ENCODE assay signal across 24 cellular contexts in the genomic region with DNA sequence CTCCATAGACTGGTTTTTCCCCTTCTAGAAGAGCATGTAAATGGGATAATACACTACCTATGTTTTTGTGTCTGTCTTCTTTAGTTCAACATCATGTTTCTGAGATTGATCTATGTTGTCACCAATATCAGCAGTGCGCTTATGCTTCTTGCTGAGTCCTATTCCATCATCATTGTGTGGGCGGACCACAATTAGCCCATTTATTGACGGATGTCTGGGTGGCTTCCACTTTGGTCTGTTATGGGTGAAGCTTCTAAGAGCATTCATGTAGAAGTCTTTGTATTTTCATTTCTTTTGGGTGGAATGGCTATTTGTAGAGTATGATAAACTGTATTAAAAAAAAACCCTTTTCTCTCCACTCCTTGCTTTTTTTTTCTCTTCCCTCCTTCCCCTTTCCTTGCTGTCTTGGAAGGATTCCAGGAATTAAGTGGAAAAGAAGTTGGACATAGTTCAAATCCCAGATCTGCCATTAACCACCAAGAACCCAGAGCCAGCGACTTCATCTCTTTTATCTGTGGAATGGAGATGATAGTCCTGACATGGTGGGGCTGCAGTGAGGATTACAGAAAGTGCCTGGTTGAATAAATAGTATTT. TPM values are rescaled to one million over a fixed set of nuclear protein-coding genes. Genes with fewer than 3 reads are reported as not detected.
DNase-seq lines count a peak whose midpoint lies in the region; ATAC-seq and TF ChIP-seq lines count a peak whose summit lies in the region.
"Had no signal": no experiment of that assay in that cellular context is flagged by ENCODE, and none has a peak within 500 bp of the region (broad histone marks: within the 10 kb centered on the region; RNA-seq: fewer than 3 reads in every experiment).

No MANE protein-coding gene starts in this region.

- intact Hi-C loops in activated CD4-positive, alpha-beta T cell treated with anti-CD3 and anti-CD28 coated beads, Interleukin-2, amount 10 ng/mL, durations not matched to agents 24 days and 14 days (cut with micrococcal nuclease): loop anchor here (10.0 kb wide), 2 partner anchors 371 to 421 kb away; a partner anchor contains a TSS
- intact Hi-C loops in left cardiac atrium (cut with DNase I) (no loop called here), MCF 10A (cut with micrococcal nuclease) (no loop called here)

- H3K9me3 Mint-ChIP-seq in activated CD4-positive, alpha-beta T cell treated with anti-CD3 and anti-CD28 coated beads, Interleukin-2, amount 10 ng/mL, durations not matched to agents 24 days and 14 days: no peaks in the 10 kb centered on the region
- H3K9me3 Mint-ChIP-seq in stimulated activated naive CD8-positive, alpha-beta T cell treated with anti-CD3 and anti-CD28 coated beads, Interleukin-15, amount 100 ng/mL, for 72 hours: peaks cover 0 to 4% of the 10 kb centered on the region in 2 donors
- no peaks in the 10 kb centered on the region for H3K9me3 Mint-ChIP-seq in MCF 10A (ENCODE audit: unreplicated experiment)
- H3K9me3 Mint-ChIP-seq: neural progenitor cell, T-cell had no signal

- POLR2A ChIA-PET in MCF 10A (lab: Yijun Ruan, JAX): no interaction called here

- DNase-seq in activated CD4-positive, alpha-beta T cell treated with anti-CD3 and anti-CD28 coated beads, Interleukin-2, amount 10 ng/mL, durations not matched to agents 24 days and 14 days: no peak
- DNase-seq in activated CD4-positive, alpha-beta T cell treated with anti-CD3 and anti-CD28 coated beads, Interleukin-2, amount 50 U/mL, for 48 hours: no peak
- DNase-seq in NB4 (ENCODE audit: low read depth): peak; percentile 32
- DNase-seq in fibroblast of the aortic adventitia (ENCODE audit: low read depth): peak; percentile 20
- no peak for DNase-seq in stimulated activated naive CD8-positive, alpha-beta T cell treated with anti-CD3 and anti-CD28 coated beads, Interleukin-15, amount 100 ng/mL, for 72 hours
- DNase-seq in left cardiac atrium: no peak
- no peak for DNase-seq in MCF 10A (ENCODE audit: unreplicated experiment)
- DNase-seq: activated CD4-positive, alpha-beta T cell treated with anti-CD3 and anti-CD28 coated beads for 4 hours; NCI-H1048; NCI-H446; NK-92 treated with Interleukin-12 subunit alpha and Interleukin-12 subunit beta, amount 100 ng/mL, for 24 hours; stimulated activated CD4-positive, alpha-beta T cell treated with anti-CD3 and anti-CD28 coated beads, Interleukin-2, amount 100 ng/mL, for 48 hours; stimulated activated naive B cell treated with anti-CD40 and anti-IgM and Interleukin-4, amounts not matched to agents 10 μg/mL and 1 μg/mL and 100 μg/mL, for 72 hours had no signal

- H3K27me3 Mint-ChIP-seq in activated CD4-positive, alpha-beta T cell treated with anti-CD3 and anti-CD28 coated beads, Interleukin-2, amount 10 ng/mL, durations not matched to agents 24 days and 14 days: peaks cover 9% of the 10 kb centered on the region
- H3K27me3 Mint-ChIP-seq in stimulated activated naive CD8-positive, alpha-beta T cell treated with anti-CD3 and anti-CD28 coated beads, Interleukin-15, amount 100 ng/mL, for 72 hours: peaks cover 34% of the 10 kb centered on the region
- H3K27me3 Mint-ChIP-seq in MCF 10A (ENCODE audit: insufficient read depth, unreplicated experiment): no peaks in the 10 kb centered on the region

- BruUV-seq in MCF 10A (replicated peaks; lab: Mats Ljungman, UMichigan): no TSS peak

- no peaks in the 10 kb centered on the region for H3K36me3 Mint-ChIP-seq in activated CD4-positive, alpha-beta T cell treated with anti-CD3 and anti-CD28 coated beads, Interleukin-2, amount 10 ng/mL, durations not matched to agents 24 days and 14 days (ENCODE audit: low read depth)
- no peaks in the 10 kb centered on the region for H3K36me3 Mint-ChIP-seq in MCF 10A (ENCODE audit: insufficient read depth, unreplicated experiment)
- H3K36me3 Mint-ChIP-seq: neural progenitor cell; stimulated activated naive B cell treated with anti-CD40 and anti-IgM and Interleukin-4, amounts not matched to agents 10 μg/mL and 1 μg/mL and 100 μg/mL, for 72 hours; T-cell had no signal

- peaks cover 42% of the 10 kb centered on the region for H3K4me1 Mint-ChIP-seq in activated CD4-positive, alpha-beta T cell treated with anti-CD3 and anti-CD28 coated beads, Interleukin-2, amount 10 ng/mL, durations not matched to agents 24 days and 14 days
- peaks cover 50% of the 10 kb centered on the region for H3K4me1 Mint-ChIP-seq in stimulated activated naive CD8-positive, alpha-beta T cell treated with anti-CD3 and anti-CD28 coated beads, Interleukin-15, amount 100 ng/mL, for 72 hours
- peaks cover 37% of the 10 kb centered on the region for H3K4me1 Mint-ChIP-seq in MCF 10A (ENCODE audit: insufficient read depth, unreplicated experiment)
- H3K4me1 Mint-ChIP-seq: stimulated activated naive B cell treated with anti-CD40 and anti-IgM and Interleukin-4, amounts not matched to agents 10 μg/mL and 1 μg/mL and 100 μg/mL, for 72 hours had no signal

- H3K4me3 Mint-ChIP-seq in activated CD4-positive, alpha-beta T cell treated with anti-CD3 and anti-CD28 coated beads, Interleukin-2, amount 10 ng/mL, durations not matched to agents 24 days and 14 days: no peak overlapping the region
- H3K4me3 Mint-ChIP-seq in stimulated activated naive CD8-positive, alpha-beta T cell treated with anti-CD3 and anti-CD28 coated beads, Interleukin-15, amount 100 ng/mL, for 72 hours: peak overlapping the region in 1 of 2 donors; percentile 24
- H3K4me3 Mint-ChIP-seq in MCF 10A (ENCODE audit: unreplicated experiment): no peak overlapping the region
- H3K4me3 Mint-ChIP-seq: neural progenitor cell; stimulated activated naive B cell treated with anti-CD40 and anti-IgM and Interleukin-4, amounts not matched to agents 10 μg/mL and 1 μg/mL and 100 μg/mL, for 72 hours; T-cell had no signal

- ATAC-seq in stimulated activated naive CD8-positive, alpha-beta T cell treated with anti-CD3 and anti-CD28 coated beads, Interleukin-15, amount 100 ng/mL, for 72 hours: no peak
- no peak for ATAC-seq in HG03342 (IDR thresholded peaks at IDR 0.05; ENCODE audit: unreplicated experiment)
- no peak for ATAC-seq in left cardiac atrium
- ATAC-seq: stimulated activated naive B cell treated with anti-CD40 and anti-IgM and Interleukin-4, amounts not matched to agents 10 μg/mL and 1 μg/mL and 100 μg/mL, for 72 hours; T-cell had no signal

- H3K27ac Mint-ChIP-seq in activated CD4-positive, alpha-beta T cell treated with anti-CD3 and anti-CD28 coated beads, Interleukin-2, amount 10 ng/mL, durations not matched to agents 24 days and 14 days: peak overlapping the region; percentile 75
- peak overlapping the region; percentile 16 to 92 for H3K27ac Mint-ChIP-seq in stimulated activated naive CD8-positive, alpha-beta T cell treated with anti-CD3 and anti-CD28 coated beads, Interleukin-15, amount 100 ng/mL, for 72 hours
- H3K27ac Mint-ChIP-seq in MCF 10A (ENCODE audit: low read depth, unreplicated experiment): no peak overlapping the region
- H3K27ac Mint-ChIP-seq: neural progenitor cell; stimulated activated naive B cell treated with anti-CD40 and anti-IgM and Interleukin-4, amounts not matched to agents 10 μg/mL and 1 μg/mL and 100 μg/mL, for 72 hours; T-cell had no signal

- CTCF ChIA-PET in MCF 10A (lab: Yijun Ruan, JAX): interaction anchor here (0.6 to 1.0 kb wide), 3 partner anchors 91 to 393 kb away, joined by 3 read pairs; no protein-coding TSS in a partner anchor

- TF ChIP-seq CTCF in NB4 (IDR thresholded peaks at IDR 0.05; ENCODE audit: low read depth, low read length): no peak
- TF ChIP-seq CTCF in fibroblast of the aortic adventitia (IDR thresholded peaks at IDR 0.05; ENCODE audit: insufficient read depth, low read length): no peak
- no peak for TF ChIP-seq CTCF in MCF 10A (IDR thresholded peaks at IDR 0.05; ENCODE audit: unreplicated experiment)

- no peak overlapping the region for H3K4me3 ChIP-seq in NB4 (ENCODE audit: low read depth, low read length)
- no peak overlapping the region for H3K4me3 ChIP-seq in fibroblast of the aortic adventitia (ENCODE audit: low read depth, low read length)
- H3K4me3 ChIP-seq: cardiac muscle cell, heart left ventricle, neural progenitor cell, smooth muscle cell, tibial artery had no signal

- no peak for TF ChIP-seq POLR2A in NB4 (IDR thresholded peaks at IDR 0.05; ENCODE audit: extremely low read depth, insufficient read length)

RNA-seq across cellular contexts. Expression of a gene that starts 7.0 kb away (rescaled TPM):
- 0.59 and 0.96 TPM in 2 replicates for total RNA-seq in activated CD4-positive, alpha-beta T cell treated with anti-CD3 and anti-CD28 coated beads, Interleukin-2, amount 10 ng/mL, durations not matched to agents 24 days and 14 days
- total RNA-seq in fibroblast of the aortic adventitia (ENCODE audit: low replicate concordance): not detected in 2 replicates
- 10 to 100 TPM in 1 of 2 donors, 1 to 10 TPM in 1; 7.1 to 18.2 TPM for total RNA-seq in left cardiac atrium
- total RNA-seq in MCF 10A (2022): 38.1 and 42.5 TPM in 2 replicates
- total RNA-seq: dermis microvascular lymphatic vessel endothelial cell, endothelial cell of umbilical vein had no signal

RNA-seq across cellular contexts. Expression of a gene that starts 28.9 kb away (rescaled TPM):
- not detected in 2 replicates for total RNA-seq in activated CD4-positive, alpha-beta T cell treated with anti-CD3 and anti-CD28 coated beads, Interleukin-2, amount 10 ng/mL, durations not matched to agents 24 days and 14 days
- not detected in 2 replicates for total RNA-seq in fibroblast of the aortic adventitia (ENCODE audit: low replicate concordance)
- total RNA-seq in left cardiac atrium: not detected
- total RNA-seq in MCF 10A (2022): not detected in 2 replicates
- total RNA-seq: A172, cardiac muscle cell, dermis microvascular lymphatic vessel endothelial cell, endothelial cell of umbilical vein, heart left ventricle, lower leg skin, smooth muscle cell, T-cell had no signal

RNA-seq across cellular contexts. Expression of a gene that starts 57.2 kb away (rescaled TPM):
- not detected in 2 replicates for total RNA-seq in activated CD4-positive, alpha-beta T cell treated with anti-CD3 and anti-CD28 coated beads, Interleukin-2, amount 10 ng/mL, durations not matched to agents 24 days and 14 days
- total RNA-seq in fibroblast of the aortic adventitia (ENCODE audit: low replicate concordance) (not detected in 2 replicates), left cardiac atrium (not detected), MCF 10A (2022) (not detected in 2 replicates)
- total RNA-seq: A172, cardiac muscle cell, dermis microvascular lymphatic vessel endothelial cell, endothelial cell of umbilical vein, heart left ventricle, smooth muscle cell, T-cell had no signal

Comparison
In these comparisons a context has a peak if more than half of its experiments do, and no peak if none do; other contexts are left out.
1. DNase-seq: peak in NB4 (single experiment) and fibroblast of the aortic adventitia (single experiment); none in activated CD4-positive, alpha-beta T cell treated with anti-CD3 and anti-CD28 coated beads, Interleukin-2, amount 10 ng/mL, durations not matched to agents 24 days and 14 days (single experiment), activated CD4-positive, alpha-beta T cell treated with anti-CD3 and anti-CD28 coated beads, Interleukin-2, amount 50 U/mL, for 48 hours (0 of 2), stimulated activated naive CD8-positive, alpha-beta T cell treated with anti-CD3 and anti-CD28 coated beads, Interleukin-15, amount 100 ng/mL, for 72 hours (0 of 2), left cardiac atrium (single experiment) and MCF 10A (single experiment).